Comparison of ENCODE assay signal across 1 cellular context in the genomic region with DNA sequence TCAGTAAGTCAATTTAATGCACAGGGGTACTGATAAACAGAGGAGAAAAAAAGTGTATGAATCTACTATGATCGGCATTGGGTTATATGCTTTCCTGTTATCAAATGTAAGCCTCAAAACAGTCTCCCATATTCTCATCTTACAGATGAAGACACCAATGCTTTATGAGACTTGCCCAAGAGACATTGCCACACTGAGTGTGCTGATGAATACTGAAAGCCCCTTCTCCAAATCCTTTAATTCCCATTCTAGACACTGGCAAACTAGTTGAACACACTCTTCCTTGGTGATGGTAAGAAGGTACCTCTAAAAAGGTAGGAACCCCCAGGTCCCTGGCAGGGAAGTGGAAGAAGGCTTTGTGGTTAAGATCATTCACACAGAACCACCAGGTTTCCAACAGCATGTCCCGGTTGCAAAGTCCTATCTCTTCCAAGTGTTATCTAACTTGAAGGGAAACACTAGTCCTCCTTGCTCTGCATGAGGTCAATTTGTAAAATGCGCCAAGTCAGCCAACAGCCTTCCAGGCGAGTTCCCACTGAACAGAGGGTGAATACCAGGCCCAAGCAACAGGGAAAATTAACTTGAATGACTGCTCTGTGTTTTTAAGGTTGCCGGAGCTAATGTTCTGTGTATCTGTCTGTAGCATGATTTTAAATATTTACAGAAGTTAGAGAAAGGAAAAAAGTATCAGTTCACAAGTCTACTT.
TF ChIP-seq lines count a peak whose summit lies in the region.

No MANE protein-coding gene starts in this region.

TF ChIP-seq in HEK293, 187 proteins besides CTCF, POLR2A, EP300 and RAD21 (continued from another document):
- TF ChIP-seq, protein P1, sequence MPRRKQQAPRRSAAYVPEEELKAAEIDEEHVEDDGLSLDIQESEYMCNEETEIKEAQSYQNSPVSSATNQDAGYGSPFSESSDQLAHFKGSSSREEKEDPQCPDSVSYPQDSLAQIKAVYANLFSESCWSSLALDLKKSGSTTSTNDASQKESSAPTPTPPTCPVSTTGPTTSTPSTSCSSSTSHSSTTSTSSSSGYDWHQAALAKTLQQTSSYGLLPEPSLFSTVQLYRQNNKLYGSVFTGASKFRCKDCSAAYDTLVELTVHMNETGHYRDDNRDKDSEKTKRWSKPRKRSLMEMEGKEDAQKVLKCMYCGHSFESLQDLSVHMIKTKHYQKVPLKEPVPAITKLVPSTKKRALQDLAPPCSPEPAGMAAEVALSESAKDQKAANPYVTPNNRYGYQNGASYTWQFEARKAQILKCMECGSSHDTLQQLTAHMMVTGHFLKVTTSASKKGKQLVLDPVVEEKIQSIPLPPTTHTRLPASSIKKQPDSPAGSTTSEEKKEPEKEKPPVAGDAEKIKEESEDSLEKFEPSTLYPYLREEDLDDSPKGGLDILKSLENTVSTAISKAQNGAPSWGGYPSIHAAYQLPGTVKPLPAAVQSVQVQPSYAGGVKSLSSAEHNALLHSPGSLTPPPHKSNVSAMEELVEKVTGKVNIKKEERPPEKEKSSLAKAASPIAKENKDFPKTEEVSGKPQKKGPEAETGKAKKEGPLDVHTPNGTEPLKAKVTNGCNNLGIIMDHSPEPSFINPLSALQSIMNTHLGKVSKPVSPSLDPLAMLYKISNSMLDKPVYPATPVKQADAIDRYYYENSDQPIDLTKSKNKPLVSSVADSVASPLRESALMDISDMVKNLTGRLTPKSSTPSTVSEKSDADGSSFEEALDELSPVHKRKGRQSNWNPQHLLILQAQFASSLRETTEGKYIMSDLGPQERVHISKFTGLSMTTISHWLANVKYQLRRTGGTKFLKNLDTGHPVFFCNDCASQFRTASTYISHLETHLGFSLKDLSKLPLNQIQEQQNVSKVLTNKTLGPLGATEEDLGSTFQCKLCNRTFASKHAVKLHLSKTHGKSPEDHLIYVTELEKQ (tag by site-specific recombination; IDR thresholded peaks at IDR 0.05; ENCODE audit: borderline replicate concordance): no peak
- TF ChIP-seq, protein P2, sequence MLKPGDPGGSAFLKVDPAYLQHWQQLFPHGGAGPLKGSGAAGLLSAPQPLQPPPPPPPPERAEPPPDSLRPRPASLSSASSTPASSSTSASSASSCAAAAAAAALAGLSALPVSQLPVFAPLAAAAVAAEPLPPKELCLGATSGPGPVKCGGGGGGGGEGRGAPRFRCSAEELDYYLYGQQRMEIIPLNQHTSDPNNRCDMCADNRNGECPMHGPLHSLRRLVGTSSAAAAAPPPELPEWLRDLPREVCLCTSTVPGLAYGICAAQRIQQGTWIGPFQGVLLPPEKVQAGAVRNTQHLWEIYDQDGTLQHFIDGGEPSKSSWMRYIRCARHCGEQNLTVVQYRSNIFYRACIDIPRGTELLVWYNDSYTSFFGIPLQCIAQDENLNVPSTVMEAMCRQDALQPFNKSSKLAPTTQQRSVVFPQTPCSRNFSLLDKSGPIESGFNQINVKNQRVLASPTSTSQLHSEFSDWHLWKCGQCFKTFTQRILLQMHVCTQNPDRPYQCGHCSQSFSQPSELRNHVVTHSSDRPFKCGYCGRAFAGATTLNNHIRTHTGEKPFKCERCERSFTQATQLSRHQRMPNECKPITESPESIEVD (tag by site-specific recombination; IDR thresholded peaks at IDR 0.05): no peak
- TF ChIP-seq ZNF394 (tag by site-specific recombination; IDR thresholded peaks at IDR 0.05; ENCODE audit: borderline replicate concordance): no peak
- no peak for TF ChIP-seq ZNF555 (tag by site-specific recombination; conservative IDR thresholded peaks at IDR 0.05)
- TF ChIP-seq, protein P3, sequence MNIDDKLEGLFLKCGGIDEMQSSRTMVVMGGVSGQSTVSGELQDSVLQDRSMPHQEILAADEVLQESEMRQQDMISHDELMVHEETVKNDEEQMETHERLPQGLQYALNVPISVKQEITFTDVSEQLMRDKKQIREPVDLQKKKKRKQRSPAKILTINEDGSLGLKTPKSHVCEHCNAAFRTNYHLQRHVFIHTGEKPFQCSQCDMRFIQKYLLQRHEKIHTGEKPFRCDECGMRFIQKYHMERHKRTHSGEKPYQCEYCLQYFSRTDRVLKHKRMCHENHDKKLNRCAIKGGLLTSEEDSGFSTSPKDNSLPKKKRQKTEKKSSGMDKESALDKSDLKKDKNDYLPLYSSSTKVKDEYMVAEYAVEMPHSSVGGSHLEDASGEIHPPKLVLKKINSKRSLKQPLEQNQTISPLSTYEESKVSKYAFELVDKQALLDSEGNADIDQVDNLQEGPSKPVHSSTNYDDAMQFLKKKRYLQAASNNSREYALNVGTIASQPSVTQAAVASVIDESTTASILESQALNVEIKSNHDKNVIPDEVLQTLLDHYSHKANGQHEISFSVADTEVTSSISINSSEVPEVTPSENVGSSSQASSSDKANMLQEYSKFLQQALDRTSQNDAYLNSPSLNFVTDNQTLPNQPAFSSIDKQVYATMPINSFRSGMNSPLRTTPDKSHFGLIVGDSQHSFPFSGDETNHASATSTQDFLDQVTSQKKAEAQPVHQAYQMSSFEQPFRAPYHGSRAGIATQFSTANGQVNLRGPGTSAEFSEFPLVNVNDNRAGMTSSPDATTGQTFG (tag by site-specific recombination; IDR thresholded peaks at IDR 0.05; ENCODE audit: borderline replicate concordance): no peak
- peak; percentile 69; the same call in 1 of the 2 replicates for TF ChIP-seq TRIM28 (IDR thresholded peaks at IDR 0.05; ENCODE audit: borderline replicate concordance, low read length)
- peak; percentile 39; the same call in 1 of the 2 replicates for TF ChIP-seq IKZF3 (tag by site-specific recombination; IDR thresholded peaks at IDR 0.05)
- 0 out of 2 replicates have a peak, but pooled peaks have one; percentile 15 for TF ChIP-seq ZBTB17 (tag by site-specific recombination; IDR thresholded peaks at IDR 0.05)
- no peak for TF ChIP-seq ZFP41 (tag by site-specific recombination; IDR thresholded peaks at IDR 0.05; ENCODE audit: borderline replicate concordance)
- TF ChIP-seq, protein P4, sequence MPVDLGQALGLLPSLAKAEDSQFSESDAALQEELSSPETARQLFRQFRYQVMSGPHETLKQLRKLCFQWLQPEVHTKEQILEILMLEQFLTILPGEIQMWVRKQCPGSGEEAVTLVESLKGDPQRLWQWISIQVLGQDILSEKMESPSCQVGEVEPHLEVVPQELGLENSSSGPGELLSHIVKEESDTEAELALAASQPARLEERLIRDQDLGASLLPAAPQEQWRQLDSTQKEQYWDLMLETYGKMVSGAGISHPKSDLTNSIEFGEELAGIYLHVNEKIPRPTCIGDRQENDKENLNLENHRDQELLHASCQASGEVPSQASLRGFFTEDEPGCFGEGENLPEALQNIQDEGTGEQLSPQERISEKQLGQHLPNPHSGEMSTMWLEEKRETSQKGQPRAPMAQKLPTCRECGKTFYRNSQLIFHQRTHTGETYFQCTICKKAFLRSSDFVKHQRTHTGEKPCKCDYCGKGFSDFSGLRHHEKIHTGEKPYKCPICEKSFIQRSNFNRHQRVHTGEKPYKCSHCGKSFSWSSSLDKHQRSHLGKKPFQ (tag by site-specific recombination; IDR thresholded peaks at IDR 0.05): peak; percentile 86
- no peak for TF ChIP-seq HOXC10 (CRISPR knock-in tag; IDR thresholded peaks at IDR 0.05)
- TF ChIP-seq ZNF416 (tag by site-specific recombination; IDR thresholded peaks at IDR 0.05): no peak
- no peak for TF ChIP-seq ZNF221 (tag by site-specific recombination; IDR thresholded peaks at IDR 0.05; ENCODE audit: borderline replicate concordance)
- TF ChIP-seq GLI2 (tag by site-specific recombination; IDR thresholded peaks at IDR 0.05; ENCODE audit: borderline replicate concordance, low read depth): no peak
- no peak for TF ChIP-seq ZNF843 (tag by site-specific recombination; IDR thresholded peaks at IDR 0.05)
- TF ChIP-seq ZBTB48 (tag by site-specific recombination; IDR thresholded peaks at IDR 0.05): no peak
- peak; percentile 51 for TF ChIP-seq SCRT2 (tag by site-specific recombination; IDR thresholded peaks at IDR 0.05)
- TF ChIP-seq ZNF214 (tag by site-specific recombination; IDR thresholded peaks at IDR 0.05; ENCODE audit: borderline replicate concordance): no peak
